ENCODE assay signal across 10 cellular contexts in genomic region chr7:23346316-23346715, GRCh38. TPM values are rescaled to one million over a fixed set of nuclear protein-coding genes. Genes with fewer than 3 reads are reported as not detected.
DNase-seq lines count a peak whose midpoint lies in the region; ATAC-seq, FAIRE-seq and TF ChIP-seq lines count a peak whose summit lies in the region.
"Had no signal": no experiment of that assay in that cellular context is flagged by ENCODE, and none has a peak within 500 bp of the region (broad histone marks: within the 10 kb centered on the region; RNA-seq: fewer than 3 reads in every experiment).

No MANE protein-coding gene starts in this region.

- peaks cover 37% of the 10 kb centered on the region for H3K4me1 Mint-ChIP-seq in activated T-cell treated with anti-CD3 and anti-CD28 coated beads, Interleukin-2, amount 50 U/mL, for 24 hours (ENCODE audit: low read depth)
- peaks cover 37% of the 10 kb centered on the region for H3K4me1 Mint-ChIP-seq in stimulated activated naive CD8-positive, alpha-beta T cell treated with anti-CD3 and anti-CD28 coated beads, Interleukin-15, Interleukin-2, amounts not matched to agents 100 ng/mL and 50 ng/mL, for 24 hours (ENCODE audit: low read depth)

- no peak for DNase-seq in activated T-cell treated with anti-CD3 and anti-CD28 coated beads, Interleukin-2, amount 50 U/mL, for 24 hours
- DNase-seq in activated T-cell treated with anti-CD3 and anti-CD28 coated beads, Interleukin-2, amount 50 U/mL, for 48 hours, result no peak
- DNase-seq in Jurkat, Clone E6-1 (ENCODE audit: low read depth, low spot score), result peak; percentile 56
- DNase-seq in GM12878 (ENCODE audit: low read depth, low spot score), result no peak
- no peak for DNase-seq in LoVo (ENCODE audit: low spot score)
- no peak for DNase-seq in NCI-H2227 treated with DMSO at 0.1 percent for 48 hours (lab: John Stamatoyannopoulos, UW)
- DNase-seq in NCI-H226, result no peak
- DNase-seq: effector CD8-positive, alpha-beta T cell had no signal

- peak overlapping the region; percentile 15; the same call in 1 of the 2 replicates for H3K4me2 ChIP-seq in GM12878 (ENCODE audit: control insufficient read depth, insufficient read depth)

- H3K9me3 Mint-ChIP-seq in activated T-cell treated with anti-CD3 and anti-CD28 coated beads, Interleukin-2, amount 50 U/mL, for 24 hours, result no peaks in the 10 kb centered on the region
- no peaks in the 10 kb centered on the region for H3K9me3 Mint-ChIP-seq in stimulated activated naive CD8-positive, alpha-beta T cell treated with anti-CD3 and anti-CD28 coated beads, Interleukin-15, Interleukin-2, amounts not matched to agents 100 ng/mL and 50 ng/mL, for 24 hours

- no peaks in the 10 kb centered on the region for H3K79me2 ChIP-seq in GM12878 (ENCODE audit: control insufficient read depth, insufficient read depth, low read length)

- H2AFZ ChIP-seq in GM12878 (ENCODE audit: control insufficient read depth, low read depth, low read length), result no peak overlapping the region

- intact Hi-C loops in GM12878 (cut with micrococcal nuclease; ENCODE audit: unreplicated experiment), result loop anchor here (10.0 kb wide), 1 partner anchor 162 kb away; the partner anchor contains the start of gene NUP42

- peaks cover 9% of the 10 kb centered on the region for H3K4me1 ChIP-seq in GM12878 (ENCODE audit: control insufficient read depth, insufficient read depth, low read length)

- BruUV-seq in GM12878 (replicated peaks; lab: Mats Ljungman, UMichigan), result no TSS peak

- no peak for TF ChIP-seq RAD21 in GM12878 (IDR thresholded peaks at IDR 0.05; ENCODE audit: insufficient read depth, low read depth, low read length)

- in situ Hi-C loops in GM12878 (cut with MboI), result no loop called here

- ATAC-seq in GM12878, result peak; percentile 84

- FAIRE-seq in GM12878 (lab: Jason Lieb, UNC), result no peak

- H4K20me1 ChIP-seq in GM12878 (ENCODE audit: control insufficient read depth, insufficient read depth), result no peaks in the 10 kb centered on the region; the same call in 1 of the 2 replicates

- H3K36me3 Mint-ChIP-seq in activated T-cell treated with anti-CD3 and anti-CD28 coated beads, Interleukin-2, amount 50 U/mL, for 24 hours (ENCODE audit: low read depth), result no peaks in the 10 kb centered on the region
- no peaks in the 10 kb centered on the region for H3K36me3 Mint-ChIP-seq in stimulated activated naive CD8-positive, alpha-beta T cell treated with anti-CD3 and anti-CD28 coated beads, Interleukin-15, Interleukin-2, amounts not matched to agents 100 ng/mL and 50 ng/mL, for 24 hours (ENCODE audit: low read depth)

- RAD21 ChIA-PET in GM12878 (lab: Charles Lee; ENCODE audit: unreplicated experiment), result interaction anchor here (0.8 to 3.3 kb wide), 6 partner anchors 12 to 185 kb away, joined by 3 to 14 read pairs (median 4); no protein-coding TSS in a partner anchor

- POLR2A ChIA-PET in GM12878 (lab: Charles Lee), result interaction anchor here (0.6 to 1.8 kb wide), 3 partner anchors 10 to 201 kb away, joined by 3 to 5 read pairs (median 4); no protein-coding TSS in a partner anchor

- TF ChIP-seq POLR2A in GM12878 (IDR thresholded peaks at IDR 0.05; ENCODE audit: low read depth, low read length), result no peak

- TF ChIP-seq EP300 in GM12878 (IDR thresholded peaks at IDR 0.05; ENCODE audit: borderline replicate concordance in 1 of 2, control insufficient read depth in 1 of 2, low read depth in 2 of 2, low read length in 2 of 2), result no peak

- peak overlapping the region; percentile 0; the same call in 1 of the 2 replicates for H3K4me3 ChIP-seq in Jurkat, Clone E6-1 (ENCODE audit: low read length)
- 0 out of 2 replicates have a peak overlapping the region, but pooled peaks have one; percentile 21 for H3K4me3 ChIP-seq in GM12878

- H3K27ac Mint-ChIP-seq in activated T-cell treated with anti-CD3 and anti-CD28 coated beads, Interleukin-2, amount 50 U/mL, for 24 hours, result peak overlapping the region; percentile 87
- H3K27ac Mint-ChIP-seq in stimulated activated naive CD8-positive, alpha-beta T cell treated with anti-CD3 and anti-CD28 coated beads, Interleukin-15, Interleukin-2, amounts not matched to agents 100 ng/mL and 50 ng/mL, for 24 hours, result peak overlapping the region; percentile 83

- WGBS in GM12878 (ENCODE audit: insufficient coverage, insufficient replicate concordance, low lambda C conversion rate, missing lambda C conversion rate), result 13% methylated on average over 7 of the region's 8 CpGs

- no peaks in the 10 kb centered on the region for H3K27me3 Mint-ChIP-seq in activated T-cell treated with anti-CD3 and anti-CD28 coated beads, Interleukin-2, amount 50 U/mL, for 24 hours
- H3K27me3 Mint-ChIP-seq in stimulated activated naive CD8-positive, alpha-beta T cell treated with anti-CD3 and anti-CD28 coated beads, Interleukin-15, Interleukin-2, amounts not matched to agents 100 ng/mL and 50 ng/mL, for 24 hours, result no peaks in the 10 kb centered on the region

- SMC1A ChIA-PET in GM12878 (lab: Charles Lee; ENCODE audit: uncharacterized antibody, unreplicated experiment), result interaction anchor here (0.6 to 2.7 kb wide), 10 partner anchors 12 to 233 kb away, joined by 3 to 13 read pairs (median 4); no protein-coding TSS in a partner anchor

- no peaks in the 10 kb centered on the region for H3K9me3 ChIP-seq in GM12878 (replicated peaks; ENCODE audit: control insufficient read depth, insufficient read depth, low read length)
- H3K9me3 ChIP-seq: MG63 had no signal

- H3K27ac ChIP-seq in GM12878 (ENCODE audit: control insufficient read depth, insufficient read depth), result peak overlapping the region; percentile 56

- H3K4me3 Mint-ChIP-seq in activated T-cell treated with anti-CD3 and anti-CD28 coated beads, Interleukin-2, amount 50 U/mL, for 24 hours, result peak overlapping the region; percentile 66
- peak overlapping the region; percentile 78 for H3K4me3 Mint-ChIP-seq in stimulated activated naive CD8-positive, alpha-beta T cell treated with anti-CD3 and anti-CD28 coated beads, Interleukin-15, Interleukin-2, amounts not matched to agents 100 ng/mL and 50 ng/mL, for 24 hours

- CTCF ChIA-PET in GM12878 (lab: Yijun Ruan, JAX), result interaction anchor here (1.1 to 5.9 kb wide), 7 partner anchors 9 to 116 kb away, joined by 3 to 29 read pairs (median 7); no protein-coding TSS in a partner anchor

- no peak overlapping the region; the same call in 1 of the 2 replicates for H3K9ac ChIP-seq in GM12878 (ENCODE audit: control insufficient read depth, insufficient read depth, low read length)

- no peaks in the 10 kb centered on the region for H3K27me3 ChIP-seq in GM12878 (replicated peaks in 1 of 2; ENCODE audit: control insufficient read depth in 2 of 2, insufficient read depth in 2 of 2, low read length in 1 of 2)
- H3K27me3 ChIP-seq: MG63 had no signal

- H3K36me3 ChIP-seq in GM12878 (ENCODE audit: control insufficient read depth in 2 of 2, insufficient read depth in 2 of 2, low read length in 1 of 2), result peaks cover 2 to 19% of the 10 kb centered on the region in 2 experiments; a peak in 3 of 4 replicates

- TF ChIP-seq CTCF in GM12878 (IDR thresholded peaks at IDR 0.05 in 2 of 3, conservative IDR thresholded peaks at IDR 0.05 in 1 of 3; ENCODE audit: control insufficient read depth in 2 of 3, extremely low read depth in 1 of 3, insufficient read depth in 1 of 3, low read depth in 3 of 3, low read length in 3 of 3), result no peak

TF ChIP-seq in GM12878, 131 proteins besides CTCF, POLR2A, EP300 and RAD21 (continues in another document):
- TF ChIP-seq RELA (IDR thresholded peaks at IDR 0.05; ENCODE audit: borderline replicate concordance, partially characterized antibody) (no peak), MYB (IDR thresholded peaks at IDR 0.05; ENCODE audit: borderline replicate concordance, low read depth, low read length) (no peak), SMAD1 (IDR thresholded peaks at IDR 0.05; ENCODE audit: low read depth, partially characterized antibody) (no peak), RUNX3 (IDR thresholded peaks at IDR 0.05; ENCODE audit: low read length) (peak; percentile 64), WRNIP1 (IDR thresholded peaks at IDR 0.05; ENCODE audit: borderline replicate concordance, low read depth, low read length) (no peak)

RNA-seq across cellular contexts. Expression of gene MALSU1, which starts 47.2 kb away (rescaled TPM):
- 203 TPM for polyA plus RNA-seq in Jurkat, Clone E6-1 (2012; ENCODE audit: insufficient read depth, insufficient read length)
- total RNA-seq in GM12878 (2013; cell fraction: nucleolus; rRNA removed), result 46.6 and 48.7 TPM in 2 replicates
- total RNA-seq in GM12878 (2014; rRNA removed) (115 and 135 TPM in 2 replicates), GM12878 (2014; rRNA removed; fragmentation: Illumina TruSeq; extraction: Trizol) (34.5 and 37.5 TPM in 2 replicates), GM12878 (2021) (65.5 and 67.5 TPM in 2 replicates)
- polyA plus RNA-seq in GM12878 (2011; ENCODE audit: low read depth), result 11.1 TPM
- polyA plus RNA-seq in GM12878 (2011; rRNA removed) (82.0 and 97.8 TPM in 2 replicates), GM12878 (2014; fragmentation: Illumina TruSeq; extraction: Trizol) (24.7 and 31.6 TPM in 2 replicates), GM12878 (2014; fragmentation: Nextera tagmentation; extraction: Ambion mirVana) (10 to 100 TPM in 1 of 2 experiments, 1 to 10 TPM in 1; 8.5 to 35.0 TPM), GM12878 (2014; rRNA removed) (121 and 126 TPM in 2 replicates), GM12878 (2016; fragmentation: Nextera tagmentation; extraction: Ambion mirVana) (100 to 1,000 TPM; 155 to 159 TPM)
- polyA plus RNA-seq in GM12878 (2011; cell fraction: cytosol; rRNA removed), result 45.1 and 51.4 TPM in 2 replicates
- polyA plus RNA-seq in GM12878 (2011; cell fraction: nucleus; rRNA removed), result 36.6 and 42.5 TPM in 2 replicates
- 40.6 and 49.4 TPM in 2 replicates for polyA plus RNA-seq in GM12878 (2012)
- 21.1 and 36.6 TPM in 2 replicates for polyA minus RNA-seq in GM12878 (2011; rRNA and poly(A)+ RNA removed)
- polyA minus RNA-seq in GM12878 (2011; cell fraction: cytosol; rRNA and poly(A)+ RNA removed), result 11.4 and 13.1 TPM in 2 replicates
- 13.2 and 20.2 TPM in 2 replicates for polyA minus RNA-seq in GM12878 (2011; cell fraction: nucleus; rRNA and poly(A)+ RNA removed)
